1 cellular context compared by ENCODE assay signal in the genomic region with DNA sequence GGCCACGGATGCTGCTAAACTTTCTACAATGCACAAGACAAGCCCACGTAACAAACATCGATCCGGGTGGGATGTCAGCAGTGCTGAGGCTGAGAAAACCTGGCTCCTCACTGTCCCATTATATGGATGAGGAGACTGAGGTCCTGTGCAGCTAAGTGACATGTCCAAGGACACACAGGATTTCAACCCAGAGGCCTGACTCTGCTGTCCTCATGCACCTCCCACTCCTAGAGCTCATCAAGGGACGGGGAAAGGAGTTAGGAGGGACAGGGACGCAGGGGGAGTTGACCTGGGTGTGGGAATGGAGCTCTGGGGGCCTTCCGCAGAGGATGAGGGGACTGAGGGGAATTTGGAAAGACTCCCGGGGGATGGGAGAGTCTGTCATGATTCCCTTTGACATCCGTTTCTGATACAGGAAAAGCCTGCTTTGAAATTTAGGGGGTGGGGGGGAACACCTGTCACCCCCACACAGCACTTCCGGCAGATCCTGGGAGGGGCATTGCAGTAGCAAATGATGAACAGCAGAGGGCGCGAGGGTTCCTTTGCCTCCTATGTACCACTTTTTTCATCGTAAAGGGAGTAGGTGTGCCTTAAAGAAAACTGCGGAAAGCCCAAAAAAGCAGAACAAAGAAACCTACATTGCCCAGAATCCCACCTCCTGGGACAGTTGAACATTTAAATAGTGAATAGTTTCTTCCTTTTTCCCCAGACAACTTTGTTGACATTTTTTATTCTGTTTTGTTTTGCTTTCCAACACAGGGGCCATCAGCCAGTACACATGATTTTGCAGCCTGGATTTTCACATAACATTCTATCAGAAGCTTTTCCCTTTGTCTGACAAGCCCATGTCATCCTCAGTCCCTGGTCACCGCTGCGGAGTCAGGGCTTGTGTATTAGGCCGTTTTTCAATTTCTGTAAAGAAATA.
A peak's percentile ranks its signal among the peaks of the same experiment; 100 is the strongest.
TF ChIP-seq lines count a peak whose summit lies in the region.

No MANE protein-coding gene starts in this region.

TF ChIP-seq in GM12878, 131 proteins besides CTCF, POLR2A, EP300 and RAD21 (continued from another document):
- TF ChIP-seq ZNF384 (IDR thresholded peaks at IDR 0.05; ENCODE audit: borderline replicate concordance, low read depth, low read length): peak; percentile 33; the same call in 1 of the 2 replicates
- TF ChIP-seq SMC3 (IDR thresholded peaks at IDR 0.05; ENCODE audit: borderline replicate concordance, low read length): peak; percentile 74; the same call in 1 of the 2 replicates
- TF ChIP-seq SRF (IDR thresholded peaks at IDR 0.05; ENCODE audit: low read depth in 2 of 2, low read length in 2 of 2): peak in 1 of 2 experiments; percentile 68; a peak in 1 of 4 replicates
- TF ChIP-seq SIN3A (IDR thresholded peaks at IDR 0.05; ENCODE audit: low read depth, low read length): no peak
